In the genomic region with DNA sequence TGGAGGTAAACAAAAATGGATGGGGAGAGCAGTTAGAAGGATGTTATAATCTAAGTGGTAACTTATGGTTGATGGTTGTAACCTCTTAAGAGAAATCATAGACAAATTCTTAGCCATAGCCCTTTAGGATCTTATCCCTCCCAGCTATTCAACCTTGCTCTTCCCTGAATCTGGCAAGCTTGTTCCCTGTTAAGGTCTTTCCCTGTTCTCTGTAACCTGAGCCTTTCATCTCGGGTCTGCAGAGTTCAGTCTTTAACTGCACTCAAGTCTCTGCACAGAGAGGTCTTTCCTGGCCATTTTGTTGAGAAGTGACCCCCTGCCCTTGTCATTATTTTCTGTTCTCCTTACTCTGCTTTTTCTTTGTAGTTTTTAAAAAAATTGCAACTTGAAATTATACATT, we compare ENCODE assay signal across 16 cellular contexts. TPM values are rescaled to one million over a fixed set of nuclear protein-coding genes. Genes with fewer than 3 reads are reported as not detected.
DNase-seq lines count a peak whose midpoint lies in the region; ATAC-seq and TF ChIP-seq lines count a peak whose summit lies in the region.
"Had no signal": no experiment of that assay in that cellular context is flagged by ENCODE, and none has a peak within 500 bp of the region (broad histone marks: within the 10 kb centered on the region; RNA-seq: fewer than 3 reads in every experiment).

No MANE protein-coding gene starts in this region.

- H3K4me3 ChIP-seq in H7 (ENCODE audit: insufficient read depth, low read depth, low read length) (no peak overlapping the region), mesendoderm (ENCODE audit: low read length) (no peak overlapping the region), lower leg skin (ENCODE audit: low read depth, poor library complexity, severe bottlenecking) (no peak overlapping the region)

- no peak overlapping the region for H3K4ac ChIP-seq in mesendoderm (ENCODE audit: low read depth, low read length)

- H3K9ac ChIP-seq in mesendoderm (ENCODE audit: low read length): no peak overlapping the region

- no CpG with 5 or more reads among the region's 1 CpG for WGBS in mesendoderm (ENCODE audit: extremely low coverage, insufficient coverage, low lambda C conversion rate)
- WGBS in lower leg skin, 2 donors: 58 to 74% methylated on average over 1 of the region's 1 CpG

- H3K4me3 Mint-ChIP-seq in WTC11: no peak overlapping the region
- H3K4me3 Mint-ChIP-seq: CD14-positive monocyte; CD8-positive, alpha-beta T cell had no signal

- peaks cover 8% of the 10 kb centered on the region; the same call in 1 of the 2 replicates for H3K36me3 Mint-ChIP-seq in WTC11

- H3K79me1 ChIP-seq in mesendoderm (ENCODE audit: low read length): no peaks in the 10 kb centered on the region

- CTCF ChIA-PET in WTC11 (lab: Charles Lee): interaction anchor here (0.9 to 1.9 kb wide), 3 partner anchors 48 to 253 kb away, joined by 3 to 8 read pairs (median 5); a partner anchor contains a TSS

- intact Hi-C loops in lower leg skin (cut with DNase I; ENCODE audit: low total_unique reads): no loop called here

- no peak overlapping the region for H3K27ac ChIP-seq in mesendoderm (ENCODE audit: low read depth, low read length)
- H3K27ac ChIP-seq: 22Rv1 had no signal

- H2BK15ac ChIP-seq in mesendoderm (replicated peaks; ENCODE audit: low read depth): no peak overlapping the region

- ATAC-seq in WTC11: peak; percentile 81
- no peak for ATAC-seq in HG03342 (IDR thresholded peaks at IDR 0.05; ENCODE audit: unreplicated experiment)
- ATAC-seq: CD8-positive, alpha-beta T cell; HCT116 had no signal

- no peak overlapping the region for H3K18ac ChIP-seq in mesendoderm (ENCODE audit: low read length)

- H3K27me3 Mint-ChIP-seq in WTC11 (ENCODE audit: low read depth): no peaks in the 10 kb centered on the region

- H3K36me3 ChIP-seq in H7 (replicated peaks; ENCODE audit: control insufficient read depth, insufficient read depth, low read length): no peaks in the 10 kb centered on the region; the same call in 1 of the 2 replicates
- H3K36me3 ChIP-seq in mesendoderm (ENCODE audit: control insufficient read depth, insufficient read depth, low read length): no peaks in the 10 kb centered on the region

- H3K4me1 Mint-ChIP-seq in WTC11: peaks cover 17% of the 10 kb centered on the region

- DNase-seq in DMS 273 (lab: John Stamatoyannopoulos, UW; ENCODE audit: unreplicated experiment): peak; percentile 24
- no peak for DNase-seq in DMS 273 treated with DMSO at 0.1 percent for 48 hours (lab: John Stamatoyannopoulos, UW)
- peak; percentile 27 for DNase-seq in H7
- DNase-seq in WTC11 (ENCODE audit: low spot score): no peak
- peak; percentile 6 for DNase-seq in mesendoderm
- no peak for DNase-seq in lower leg skin (ENCODE audit: low spot score in 2 of 2)
- DNase-seq in islet precursor cell: no peak
- DNase-seq: CD8-positive, alpha-beta T cell; COR-L47; DMS53; IMR-90; KBM-7 had no signal

- TF ChIP-seq POLR2A in lower leg skin (IDR thresholded peaks at IDR 0.05): no peak

- no peak overlapping the region for H2AK5ac ChIP-seq in mesendoderm (ENCODE audit: low read length)

- H3K79me2 ChIP-seq in mesendoderm (ENCODE audit: control insufficient read depth, insufficient read depth, low read length): no peaks in the 10 kb centered on the region

- POLR2A ChIA-PET in WTC11 (lab: Charles Lee): no interaction called here

- H2BK120ac ChIP-seq in mesendoderm (ENCODE audit: low read depth, low read length): no peak overlapping the region

- no peak overlapping the region for H3K23ac ChIP-seq in mesendoderm (ENCODE audit: low read length)

- H4K8ac ChIP-seq in mesendoderm (ENCODE audit: low read depth, low read length): no peak overlapping the region

- no peaks in the 10 kb centered on the region for H3K27me3 ChIP-seq in H7 (ENCODE audit: control insufficient read depth, insufficient read depth, low read length)
- no peaks in the 10 kb centered on the region for H3K27me3 ChIP-seq in mesendoderm (ENCODE audit: insufficient read depth, low read length, poor library complexity)

- H3K56ac ChIP-seq in mesendoderm (ENCODE audit: low read length): no peak overlapping the region

- H3K4me1 ChIP-seq in mesendoderm (ENCODE audit: control insufficient read depth, low read depth, low read length): no peaks in the 10 kb centered on the region

- no peaks in the 10 kb centered on the region for H3K9me3 Mint-ChIP-seq in WTC11
- H3K9me3 Mint-ChIP-seq: CD8-positive, alpha-beta T cell had no signal

- H4K5ac ChIP-seq in mesendoderm (ENCODE audit: low read length): no peak overlapping the region

- H3K27ac Mint-ChIP-seq in WTC11: no peak overlapping the region
- H3K27ac Mint-ChIP-seq: CD8-positive, alpha-beta T cell had no signal

- H2BK5ac ChIP-seq in mesendoderm (ENCODE audit: low read length): no peak overlapping the region

- TF ChIP-seq CTCF in WTC11 (IDR thresholded peaks at IDR 0.05): no peak
- no peak for TF ChIP-seq CTCF in lower leg skin (IDR thresholded peaks at IDR 0.05)

- no peak overlapping the region for H3K4me2 ChIP-seq in mesendoderm (ENCODE audit: low read length)

TF ChIP-seq in WTC11, 78 proteins besides CTCF, POLR2A, EP300 and RAD21:
- TF ChIP-seq JUN (CRISPR knock-in tag; IDR thresholded peaks at IDR 0.05): no peak
- TF ChIP-seq EMX1 (CRISPR knock-in tag; IDR thresholded peaks at IDR 0.05): no peak
- TF ChIP-seq, protein P1, sequence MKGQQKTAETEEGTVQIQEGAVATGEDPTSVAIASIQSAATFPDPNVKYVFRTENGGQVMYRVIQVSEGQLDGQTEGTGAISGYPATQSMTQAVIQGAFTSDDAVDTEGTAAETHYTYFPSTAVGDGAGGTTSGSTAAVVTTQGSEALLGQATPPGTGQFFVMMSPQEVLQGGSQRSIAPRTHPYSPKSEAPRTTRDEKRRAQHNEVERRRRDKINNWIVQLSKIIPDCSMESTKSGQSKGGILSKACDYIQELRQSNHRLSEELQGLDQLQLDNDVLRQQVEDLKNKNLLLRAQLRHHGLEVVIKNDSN (CRISPR knock-in tag; IDR thresholded peaks at IDR 0.05): no peak
- TF ChIP-seq, protein P2, sequence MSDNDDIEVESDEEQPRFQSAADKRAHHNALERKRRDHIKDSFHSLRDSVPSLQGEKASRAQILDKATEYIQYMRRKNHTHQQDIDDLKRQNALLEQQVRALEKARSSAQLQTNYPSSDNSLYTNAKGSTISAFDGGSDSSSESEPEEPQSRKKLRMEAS (CRISPR knock-in tag; IDR thresholded peaks at IDR 0.05): no peak
- no peak for TF ChIP-seq RELA (CRISPR knock-in tag; IDR thresholded peaks at IDR 0.05; ENCODE audit: borderline replicate concordance)
- TF ChIP-seq SOX15 (CRISPR knock-in tag; IDR thresholded peaks at IDR 0.05): no peak
- TF ChIP-seq IRF2 (CRISPR knock-in tag; IDR thresholded peaks at IDR 0.05; ENCODE audit: borderline replicate concordance, low read depth): no peak
- TF ChIP-seq, protein P3, sequence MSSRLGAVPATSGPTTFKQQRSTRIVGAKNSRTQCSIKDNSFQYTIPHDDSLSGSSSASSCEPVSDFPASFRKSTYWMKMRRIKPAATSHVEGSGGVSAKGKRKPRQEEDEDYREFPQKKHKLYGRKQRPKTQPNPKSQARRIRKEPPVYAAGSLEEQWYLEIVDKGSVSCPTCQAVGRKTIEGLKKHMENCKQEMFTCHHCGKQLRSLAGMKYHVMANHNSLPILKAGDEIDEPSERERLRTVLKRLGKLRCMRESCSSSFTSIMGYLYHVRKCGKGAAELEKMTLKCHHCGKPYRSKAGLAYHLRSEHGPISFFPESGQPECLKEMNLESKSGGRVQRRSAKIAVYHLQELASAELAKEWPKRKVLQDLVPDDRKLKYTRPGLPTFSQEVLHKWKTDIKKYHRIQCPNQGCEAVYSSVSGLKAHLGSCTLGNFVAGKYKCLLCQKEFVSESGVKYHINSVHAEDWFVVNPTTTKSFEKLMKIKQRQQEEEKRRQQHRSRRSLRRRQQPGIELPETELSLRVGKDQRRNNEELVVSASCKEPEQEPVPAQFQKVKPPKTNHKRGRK (CRISPR knock-in tag; IDR thresholded peaks at IDR 0.05; ENCODE audit: borderline replicate concordance): no peak
- TF ChIP-seq NR1H2 (CRISPR knock-in tag; IDR thresholded peaks at IDR 0.05): no peak
- TF ChIP-seq, protein P4, sequence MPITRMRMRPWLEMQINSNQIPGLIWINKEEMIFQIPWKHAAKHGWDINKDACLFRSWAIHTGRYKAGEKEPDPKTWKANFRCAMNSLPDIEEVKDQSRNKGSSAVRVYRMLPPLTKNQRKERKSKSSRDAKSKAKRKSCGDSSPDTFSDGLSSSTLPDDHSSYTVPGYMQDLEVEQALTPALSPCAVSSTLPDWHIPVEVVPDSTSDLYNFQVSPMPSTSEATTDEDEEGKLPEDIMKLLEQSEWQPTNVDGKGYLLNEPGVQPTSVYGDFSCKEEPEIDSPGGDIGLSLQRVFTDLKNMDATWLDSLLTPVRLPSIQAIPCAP (CRISPR knock-in tag; IDR thresholded peaks at IDR 0.05): no peak

RNA-seq across cellular contexts. Expression of a gene that starts 18.2 kb away (rescaled TPM):
- 11.8 and 14.0 TPM in 2 replicates for total RNA-seq in H7 (2014; rRNA removed; shearing (Covaris generic))
- total RNA-seq in WTC11 (2021) (9.8 to 12.1 TPM (median 11.8 TPM) in 3 replicates), lower leg skin (10 to 100 TPM; 15.2 to 21.5 (median 21.2) TPM)
- 5.6 TPM for polyA plus RNA-seq in mesendoderm (2013, experiment 1 of 2)
- 5.4 TPM for polyA plus RNA-seq in mesendoderm (2013, experiment 2 of 2)

RNA-seq across cellular contexts. Expression of a gene that starts 48.3 kb away (rescaled TPM):
- total RNA-seq in H7 (2014; rRNA removed; shearing (Covaris generic)): 0.59 and 1.3 TPM in 2 replicates
- 1.6 to 1.9 TPM (median 1.7 TPM) in 3 replicates for total RNA-seq in WTC11 (2021)
- 0.86 TPM for polyA plus RNA-seq in mesendoderm (2013, experiment 1 of 2)
- 0.84 TPM for polyA plus RNA-seq in mesendoderm (2013, experiment 2 of 2)
- 10 to 100 TPM; 18.9 to 35.2 (median 27.0) TPM for total RNA-seq in lower leg skin

Comparison
In these comparisons a context has a peak if more than half of its experiments do, and no peak if none do; other contexts are left out.
1. DNase-seq: peak in DMS 273 (single experiment), H7 (single experiment) and mesendoderm (single experiment); none in DMS 273 treated with DMSO at 0.1 percent for 48 hours (single experiment), WTC11 (single experiment), lower leg skin (0 of 2) and islet precursor cell (single experiment).